ENCODE assay signal across 12 cellular contexts in the genomic region with DNA sequence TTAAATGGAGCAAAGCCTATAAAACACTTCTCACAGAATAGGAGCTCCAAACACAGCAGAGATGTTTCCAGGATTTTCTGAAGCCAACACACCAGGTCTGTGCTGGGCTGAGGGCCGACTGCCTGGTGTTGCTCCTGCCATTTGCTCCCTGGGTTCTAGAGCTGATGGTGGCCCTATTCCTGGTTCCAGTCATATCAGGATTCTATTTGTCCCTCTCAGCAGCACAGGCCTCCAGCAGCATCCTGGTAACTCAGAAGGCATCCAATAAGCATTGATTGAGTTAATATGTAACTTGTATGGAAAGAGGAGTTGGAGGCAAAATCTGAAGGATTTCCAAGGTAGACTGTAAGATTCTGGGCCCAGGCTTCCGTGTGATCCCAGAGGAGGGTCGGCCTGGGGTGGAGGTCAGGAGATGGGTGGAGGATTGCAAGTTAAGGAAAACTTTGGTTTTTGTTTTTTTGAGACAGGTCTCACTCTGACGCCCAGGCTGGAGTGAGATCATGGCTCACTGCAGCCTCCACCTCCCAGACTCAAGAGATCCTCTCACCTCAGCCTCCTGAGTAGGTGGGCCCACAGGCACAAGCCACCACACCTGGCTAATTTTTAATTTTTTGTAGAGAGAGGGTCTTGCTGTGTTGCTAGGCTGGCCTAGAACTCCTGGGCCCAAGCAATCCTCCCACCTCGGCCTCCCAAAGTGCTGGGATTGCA. TPM values are rescaled to one million over a fixed set of nuclear protein-coding genes. Genes with fewer than 3 reads are reported as not detected.
A peak's percentile ranks its signal among the peaks of the same experiment; 100 is the strongest.
DNase-seq lines count a peak whose midpoint lies in the region; ATAC-seq and TF ChIP-seq lines count a peak whose summit lies in the region.
"Had no signal": no experiment of that assay in that cellular context is flagged by ENCODE, and none has a peak within 500 bp of the region (broad histone marks: within the 10 kb centered on the region; RNA-seq: fewer than 3 reads in every experiment).

No MANE protein-coding gene starts in this region.

- DNase-seq in CD14-positive monocyte (ENCODE audit: low spot score) (no peak), Panc1 (ENCODE audit: low read depth, low spot score) (no peak), esophagus muscularis mucosa (ENCODE audit: extremely low spot score) (no peak), progenitor cell of endocrine pancreas (ENCODE audit: low spot score, unreplicated experiment) (no peak), KBM-7 (no peak)
- DNase-seq: activated T-cell treated with anti-CD3 and anti-CD28 coated beads for 4 hours, amygdala, midbrain had no signal

- POLR2A ChIA-PET in Panc1 (lab: Charles Lee) = no interaction called here

- H3K36me3 Mint-ChIP-seq in CD14-positive monocyte = peaks cover 0 to 9% of the 10 kb centered on the region in 2 donors
- no peaks in the 10 kb centered on the region for H3K36me3 Mint-ChIP-seq in progenitor cell of endocrine pancreas (ENCODE audit: insufficient read depth)

- WGBS in esophagus muscularis mucosa = 86% methylated on average over 4 of the region's 5 CpGs

- H3K4me1 Mint-ChIP-seq in CD14-positive monocyte = peaks cover 45% of the 10 kb centered on the region
- H3K4me1 Mint-ChIP-seq in progenitor cell of endocrine pancreas (ENCODE audit: low read depth) = peaks cover 18% of the 10 kb centered on the region

- no peak overlapping the region for H3K4me3 ChIP-seq in Panc1 (ENCODE audit: low read depth in 2 of 2, low read length in 2 of 2)
- no peak overlapping the region for H3K4me3 ChIP-seq in esophagus muscularis mucosa

- TF ChIP-seq EP300 in esophagus muscularis mucosa (IDR thresholded peaks at IDR 0.05) = no peak

- H3K27ac Mint-ChIP-seq in CD14-positive monocyte (peak overlapping the region; percentile 96 to 99 (median 98)), progenitor cell of endocrine pancreas (peak overlapping the region; percentile 41)

- H3K4me1 ChIP-seq in Panc1 (ENCODE audit: control insufficient read depth, insufficient read depth, low read length) (no peaks in the 10 kb centered on the region), esophagus muscularis mucosa (peaks cover 20 to 68% (median 46%) of the 10 kb centered on the region in 4 donors)

- H3K36me3 ChIP-seq in Panc1 (ENCODE audit: control insufficient read depth, insufficient read depth, low read length) (no peaks in the 10 kb centered on the region), esophagus muscularis mucosa (peaks cover 0 to 28% (median 15%) of the 10 kb centered on the region in 4 donors)

- peaks cover 0 to 4% (median 2%) of the 10 kb centered on the region in 7 donors for H3K9me3 Mint-ChIP-seq in CD14-positive monocyte
- no peaks in the 10 kb centered on the region for H3K9me3 Mint-ChIP-seq in progenitor cell of endocrine pancreas (ENCODE audit: low read depth)

- in situ Hi-C loops in Panc1 (cut with HindIII; ENCODE audit: low pct_unique_long_range_greater_than_20kb, low sequenced_read_pairs) = no loop called here
- in situ Hi-C loops in KBM-7 (cut with MboI; ENCODE audit: low pct_unique_long_range_greater_than_20kb, low sequenced_read_pairs) = loop anchor here (25.0 kb wide), 1 partner anchor 404 kb away; a partner anchor contains a TSS

- H3K27me3 Mint-ChIP-seq in CD14-positive monocyte (ENCODE audit: low read depth in 3 of 3) (peaks cover 0 to 5% (median 0%) of the 10 kb centered on the region in 3 donors), progenitor cell of endocrine pancreas (no peaks in the 10 kb centered on the region)

- BruUV-seq in Panc1 (replicated peaks; lab: Mats Ljungman, UMichigan) = no TSS peak

- H3K9me3 ChIP-seq in Panc1 (ENCODE audit: control insufficient read depth, insufficient read depth, low read depth, low read length) = no peaks in the 10 kb centered on the region
- peaks cover 0 to 4% (median 0%) of the 10 kb centered on the region in 4 donors for H3K9me3 ChIP-seq in esophagus muscularis mucosa

- CTCF ChIA-PET in Panc1 (lab: Charles Lee) = no interaction called here

- H3K4me3 Mint-ChIP-seq in CD14-positive monocyte (no peak overlapping the region), progenitor cell of endocrine pancreas (ENCODE audit: low read depth) (no peak overlapping the region)

- H3K27ac ChIP-seq in Panc1 (ENCODE audit: low read length) (no peak overlapping the region), esophagus muscularis mucosa (replicated peaks in 1 of 4) (peak overlapping the region; percentile 59 to 95 (median 92))

- TF ChIP-seq POLR2A in esophagus muscularis mucosa (IDR thresholded peaks at IDR 0.05; ENCODE audit: low read depth) (no peak), GM18505 (IDR thresholded peaks at IDR 0.05; ENCODE audit: borderline replicate concordance, extremely low read depth, insufficient read depth, insufficient read length) (no peak)

- ATAC-seq in Panc1 = 0 out of 2 replicates have a peak, but pooled peaks have one; percentile 40
- ATAC-seq in GM18505 (IDR thresholded peaks at IDR 0.05; ENCODE audit: unreplicated experiment) = no peak
- ATAC-seq in HG02885 (IDR thresholded peaks at IDR 0.05; ENCODE audit: poor library complexity, unreplicated experiment) = no peak
- no peak for ATAC-seq in GM18868 (IDR thresholded peaks at IDR 0.05; ENCODE audit: unreplicated experiment)

- TF ChIP-seq CTCF in CD14-positive monocyte (IDR thresholded peaks at IDR 0.05) = no peak
- no peak for TF ChIP-seq CTCF in Panc1 (IDR thresholded peaks at IDR 0.05)
- TF ChIP-seq CTCF in esophagus muscularis mucosa (IDR thresholded peaks at IDR 0.05) = no peak
- TF ChIP-seq CTCF in progenitor cell of endocrine pancreas (IDR thresholded peaks at IDR 0.05; ENCODE audit: unreplicated experiment) = no peak

- no peaks in the 10 kb centered on the region for H3K27me3 ChIP-seq in Panc1 (ENCODE audit: control insufficient read depth, insufficient read depth, low read length)
- no peaks in the 10 kb centered on the region for H3K27me3 ChIP-seq in esophagus muscularis mucosa

- intact Hi-C loops in CD14-positive monocyte (cut with micrococcal nuclease) = no loop called here
- intact Hi-C loops in Panc1 (cut with micrococcal nuclease; ENCODE audit: unreplicated experiment) = no loop called here
- intact Hi-C loops in esophagus muscularis mucosa (cut with DNase I) = no loop called here

RNA-seq across cellular contexts. Expression of a gene that starts 5.7 kb away (rescaled TPM):
- 1 to 10 TPM in 1 of 2 donors, not detected in 1; 1.9 TPM for polyA plus RNA-seq in CD14-positive monocyte
- 79.7 TPM for total RNA-seq in Panc1 (2021; ENCODE audit: unreplicated experiment)
- 452 TPM for polyA plus RNA-seq in Panc1 (2012; ENCODE audit: insufficient read length)
- 10 to 100 TPM; 30.3 to 66.1 (median 51.3) TPM for total RNA-seq in esophagus muscularis mucosa
- not detected in 2 replicates for total RNA-seq in progenitor cell of endocrine pancreas

RNA-seq across cellular contexts. Expression of a gene that starts 20.6 kb away (rescaled TPM):
- 10 to 100 TPM; 18.8 to 24.3 TPM for polyA plus RNA-seq in CD14-positive monocyte
- 29.5 TPM for total RNA-seq in Panc1 (2021; ENCODE audit: unreplicated experiment)
- polyA plus RNA-seq in Panc1 (2012; ENCODE audit: insufficient read length) = 38.2 TPM
- total RNA-seq in esophagus muscularis mucosa = 10 to 100 TPM; 33.2 to 43.4 (median 39.9) TPM
- 34.7 and 37.6 TPM in 2 replicates for total RNA-seq in progenitor cell of endocrine pancreas

RNA-seq across cellular contexts. Expression of a gene that starts 26.5 kb away (rescaled TPM):
- 1 to 10 TPM in 1 of 2 donors, under 1 TPM in 1; 0.43 to 1.2 TPM for polyA plus RNA-seq in CD14-positive monocyte
- not detected for total RNA-seq in Panc1 (2021; ENCODE audit: unreplicated experiment)
- polyA plus RNA-seq in Panc1 (2012; ENCODE audit: insufficient read length) = not detected
- not detected for total RNA-seq in esophagus muscularis mucosa
- not detected in 2 replicates for total RNA-seq in progenitor cell of endocrine pancreas
- total RNA-seq: ureter had no signal

RNA-seq across cellular contexts. Expression of a gene that starts 38.7 kb away (rescaled TPM):
- polyA plus RNA-seq in CD14-positive monocyte = 1 to 10 TPM; 1.9 to 3.8 TPM
- total RNA-seq in Panc1 (2021; ENCODE audit: unreplicated experiment) = 0.13 TPM
- polyA plus RNA-seq in Panc1 (2012; ENCODE audit: insufficient read length) = 0.13 TPM
- 1 to 10 TPM in 3 of 4 donors, under 1 TPM in 1; 0.83 to 3.5 (median 1.6) TPM for total RNA-seq in esophagus muscularis mucosa
- total RNA-seq in progenitor cell of endocrine pancreas = 0.20 and 0.22 TPM in 2 replicates

RNA-seq across cellular contexts. Expression of a gene that starts 41.2 kb away (rescaled TPM):
- 10 to 100 TPM; 37.0 to 50.2 TPM for polyA plus RNA-seq in CD14-positive monocyte
- total RNA-seq in Panc1 (2021; ENCODE audit: unreplicated experiment) = 60.9 TPM
- polyA plus RNA-seq in Panc1 (2012; ENCODE audit: insufficient read length) = 82.0 TPM
- 10 to 100 TPM; 10.3 to 23.3 (median 16.6) TPM for total RNA-seq in esophagus muscularis mucosa
- 43.9 and 45.4 TPM in 2 replicates for total RNA-seq in progenitor cell of endocrine pancreas

Comparison
In these comparisons a context has a peak if more than half of its experiments do, and no peak if none do; other contexts are left out.
1. RNA of a gene that starts 5.7 kb away (total RNA-seq): 79.7 TPM in Panc1 (single experiment) and 30.3 to 66.1 TPM in esophagus muscularis mucosa; not detected in progenitor cell of endocrine pancreas; every median in the first group is over 10 times any median in the second.